Comparison of ENCODE assay signal across 8 cellular contexts in the genomic region with DNA sequence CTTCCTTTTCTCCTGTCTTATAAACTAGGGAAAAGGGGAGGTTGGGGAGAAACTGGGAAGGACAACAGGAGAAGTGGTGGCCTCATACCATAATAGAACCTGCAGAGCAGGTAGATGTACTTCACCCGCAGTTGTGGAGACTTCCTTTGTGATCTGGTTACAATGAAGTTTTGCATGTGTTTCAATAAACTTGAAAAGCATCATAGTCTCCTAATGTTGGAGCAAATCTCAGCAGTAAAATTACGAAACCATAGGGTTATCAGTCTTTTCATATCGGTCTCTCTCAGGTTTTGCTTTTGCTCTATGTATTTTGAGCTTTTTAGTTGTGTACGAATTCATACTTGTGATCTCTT. TPM values are rescaled to one million over a fixed set of nuclear protein-coding genes. Genes with fewer than 3 reads are reported as not detected.
DNase-seq lines count a peak whose midpoint lies in the region; ATAC-seq and TF ChIP-seq lines count a peak whose summit lies in the region.

No MANE protein-coding gene starts in this region.

- H3K4me3 ChIP-seq in GM12865 (ENCODE audit: low read depth, low read length) = peak overlapping the region; percentile 74
- peak overlapping the region; percentile 53 for H3K4me3 ChIP-seq in OCI-LY7 (ENCODE audit: low read depth, low read length, poor library complexity, severe bottlenecking)
- H3K4me3 ChIP-seq in epithelial cell of proximal tubule (ENCODE audit: low read depth, low read length) = peak overlapping the region; percentile 69
- peak overlapping the region in 1 of 2 donors; percentile 43 for H3K4me3 ChIP-seq in prostate gland

- no peaks in the 10 kb centered on the region for H4K20me1 ChIP-seq in OCI-LY7 (ENCODE audit: insufficient read depth, low read length)

- H3K9me2 ChIP-seq in OCI-LY7 (ENCODE audit: insufficient read depth, low read length) = no peaks in the 10 kb centered on the region

- H3K9me3 ChIP-seq in OCI-LY7 (ENCODE audit: low read length) = no peaks in the 10 kb centered on the region
- H3K9me3 ChIP-seq in prostate gland = no peaks in the 10 kb centered on the region

- in situ Hi-C loops in GM13976 (cut with MboI; ENCODE audit: low sequenced_read_pairs, unreplicated experiment) = no loop called here

- peaks cover 11% of the 10 kb centered on the region for H3K4me1 ChIP-seq in OCI-LY7 (ENCODE audit: insufficient read depth, low read length, poor library complexity, severe bottlenecking)
- peaks cover 2% of the 10 kb centered on the region for H3K4me1 ChIP-seq in prostate gland (replicated peaks)

- H3K27me3 ChIP-seq in prostate gland (replicated peaks; ENCODE audit: insufficient read depth) = no peaks in the 10 kb centered on the region

- no TSS peak for BruUV-seq in OCI-LY7 (replicated peaks; lab: Mats Ljungman, UMichigan)

- H3K4me2 ChIP-seq in OCI-LY7 (ENCODE audit: low read length) = peak overlapping the region; percentile 80

- no peak for ATAC-seq in HG03135 (IDR thresholded peaks at IDR 0.05; ENCODE audit: unreplicated experiment)

- POLR2A ChIA-PET in OCI-LY7 (lab: Charles Lee) = interaction anchor here (0.7 to 1.1 kb wide), 3 partner anchors 9 to 218 kb away, joined by 3 to 4 read pairs (median 3); no protein-coding TSS in a partner anchor

- TF ChIP-seq POLR2A in prostate gland (IDR thresholded peaks at IDR 0.05) = no peak

- 41% methylated on average over 4 of the region's 4 CpGs for WGBS in prostate gland

- DNase-seq in GM12865 (ENCODE audit: low read depth) (no peak), OCI-LY7 (ENCODE audit: low spot score) (no peak), epithelial cell of proximal tubule (ENCODE audit: low read depth) (no peak), prostate gland (ENCODE audit: low spot score) (no peak), NCI-H2029 treated with DMSO at 0.1 percent for 48 hours (lab: John Stamatoyannopoulos, UW) (no peak), SKM-1 (lab: John Stamatoyannopoulos, UW; ENCODE audit: unreplicated experiment) (no peak), GM13976 (ENCODE audit: low spot score) (no peak)

- H3K79me2 ChIP-seq in OCI-LY7 (ENCODE audit: insufficient read depth, low read depth, low read length) = no peaks in the 10 kb centered on the region

- no peak for TF ChIP-seq CTCF in GM12865 (IDR thresholded peaks at IDR 0.05; ENCODE audit: insufficient read depth, low read depth, low read length, missing control alignments)
- peak; percentile 60; the same call in 1 of the 2 replicates for TF ChIP-seq CTCF in OCI-LY7 (conservative IDR thresholded peaks at IDR 0.05; ENCODE audit: low read length)
- TF ChIP-seq CTCF in epithelial cell of proximal tubule (conservative IDR thresholded peaks at IDR 0.05; ENCODE audit: low read depth, low read length) = no peak
- TF ChIP-seq CTCF in prostate gland (IDR thresholded peaks at IDR 0.05) = no peak
- TF ChIP-seq CTCF in GM13976 (IDR thresholded peaks at IDR 0.05; ENCODE audit: borderline replicate concordance, control extremely low read depth, extremely low read depth, insufficient read depth, missing control alignments) = no peak

- intact Hi-C loops in OCI-LY7 (cut with micrococcal nuclease; ENCODE audit: unreplicated experiment) = loop anchor here (2.0 to 5.0 kb wide), 2 partner anchors 173 to 236 kb away; no protein-coding TSS in a partner anchor
- intact Hi-C loops in prostate gland (cut with DNase I) = loop anchor here (5.0 to 10.0 kb wide), 2 partner anchors 72 to 114 kb away; a partner anchor contains a TSS

- H3K36me3 ChIP-seq in OCI-LY7 (ENCODE audit: insufficient read depth, low read length) (no peaks in the 10 kb centered on the region), prostate gland (no peaks in the 10 kb centered on the region)

- H2AFZ ChIP-seq in OCI-LY7 (ENCODE audit: low read length) = peak overlapping the region; percentile 75; the same call in 1 of the 2 replicates

- CTCF ChIA-PET in OCI-LY7 (lab: Charles Lee; ENCODE audit: unreplicated experiment) = interaction anchor here (1.0 kb wide), 1 partner anchor 24 kb away, joined by 3 read pairs; no protein-coding TSS in a partner anchor

- no peak overlapping the region for H3K27ac ChIP-seq in OCI-LY7 (ENCODE audit: low read depth, low read length, poor library complexity, severe bottlenecking)
- H3K27ac ChIP-seq in prostate gland = peak overlapping the region; percentile 71 to 78

RNA-seq across cellular contexts. Expression of a gene that starts 30.5 kb away (rescaled TPM):
- total RNA-seq in OCI-LY7 (2014; rRNA removed; shearing (Covaris generic)) = 0.16 TPM in 1 of 2 replicates, not detected in the other
- total RNA-seq in OCI-LY7 (2022) = 0.46 TPM in 1 of 2 replicates, not detected in the other
- total RNA-seq in epithelial cell of proximal tubule = 1.2 and 2.8 TPM in 2 replicates
- 100 to 1,000 TPM; 140 to 187 TPM for total RNA-seq in prostate gland

Comparison
In these comparisons a context has a peak if more than half of its experiments do, and no peak if none do; other contexts are left out.
1. RNA of a gene that starts 30.5 kb away (total RNA-seq): 140 to 187 TPM in prostate gland; 1.2 to 2.8 TPM in epithelial cell of proximal tubule and 0.16 to 0.46 TPM in OCI-LY7; every median in the first group is over 10 times any median in the second.